8 cellular contexts compared by ENCODE assay signal in the genomic region with DNA sequence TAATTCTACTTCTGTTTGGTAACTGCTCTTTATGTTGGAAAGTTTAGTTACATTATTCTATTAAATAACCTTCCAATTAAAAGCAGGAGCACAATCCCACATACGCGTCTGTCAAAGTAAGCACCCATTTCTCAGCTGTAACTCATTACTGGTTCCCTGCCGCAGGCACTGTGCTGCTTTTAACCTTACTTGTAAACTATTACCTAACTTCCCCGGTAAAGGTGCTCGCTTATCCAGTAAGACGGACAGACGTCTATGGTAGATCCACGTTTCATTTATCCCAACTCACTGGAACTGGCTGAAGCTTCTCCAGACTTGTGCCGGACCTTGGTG. TPM values are rescaled to one million over a fixed set of nuclear protein-coding genes. Genes with fewer than 3 reads are reported as not detected.
DNase-seq lines count a peak whose midpoint lies in the region; ATAC-seq, FAIRE-seq and TF ChIP-seq lines count a peak whose summit lies in the region.

No MANE protein-coding gene starts in this region.

- H3K27me3 Mint-ChIP-seq in brain (peaks cover 28% of the 10 kb centered on the region), mesothelial cell of epicardium (ENCODE audit: low read depth) (peaks cover 51% of the 10 kb centered on the region)

- H3K27me3 ChIP-seq in A673 (replicated peaks; ENCODE audit: insufficient read depth, low read depth, low read length, poor library complexity): peaks cover 54% of the 10 kb centered on the region

- no peak for TF ChIP-seq POLR2A in H54 (IDR thresholded peaks at IDR 0.05; ENCODE audit: low read depth, low read length)

- H3K27ac ChIP-seq in A673 (ENCODE audit: low read depth, low read length, poor library complexity, severe bottlenecking): no peak overlapping the region

- intact Hi-C loops in A673 (cut with micrococcal nuclease; ENCODE audit: unreplicated experiment): no loop called here

- H3K36me3 Mint-ChIP-seq in brain (no peaks in the 10 kb centered on the region), mesothelial cell of epicardium (no peaks in the 10 kb centered on the region)

- H3K4me3 Mint-ChIP-seq in brain (peak overlapping the region; percentile 90 to 97 (median 93)), mesothelial cell of epicardium (peak overlapping the region; percentile 79)

- peak overlapping the region; percentile 45 for H3K4me3 ChIP-seq in A673 (ENCODE audit: low read depth, low read length, poor library complexity, severe bottlenecking)

- CTCF ChIA-PET in A673 (lab: Charles Lee): no interaction called here

- no TSS peak for BruUV-seq in A673 (replicated peaks; lab: Mats Ljungman, UMichigan)

- H3K36me3 ChIP-seq in A673 (ENCODE audit: insufficient read depth, low read length, poor library complexity, severe bottlenecking): no peaks in the 10 kb centered on the region

- peaks cover 23% of the 10 kb centered on the region for H3K4me1 Mint-ChIP-seq in brain
- H3K4me1 Mint-ChIP-seq in mesothelial cell of epicardium: peaks cover 4% of the 10 kb centered on the region

- FAIRE-seq in H54 (lab: Jason Lieb, UNC): no peak

- POLR2A ChIA-PET in A673 (lab: Charles Lee; ENCODE audit: low non-redundant PET): interaction anchor here (0.7 kb wide), 1 partner anchor 131 kb away, joined by 7 read pairs; no protein-coding TSS in a partner anchor

- H3K27ac Mint-ChIP-seq in brain (peak overlapping the region in 4 of 5 experiments; percentile 35 to 81 (median 72)), mesothelial cell of epicardium (no peak overlapping the region)

- peaks cover 0 to 8% (median 3%) of the 10 kb centered on the region in 5 experiments for H3K9me3 Mint-ChIP-seq in brain
- no peaks in the 10 kb centered on the region for H3K9me3 Mint-ChIP-seq in mesothelial cell of epicardium

- ATAC-seq in GM19324 (IDR thresholded peaks at IDR 0.05; ENCODE audit: low FRiP score, unreplicated experiment) (peak; percentile 14), HG03460 (IDR thresholded peaks at IDR 0.05; ENCODE audit: unreplicated experiment) (peak; percentile 5)

- no peaks in the 10 kb centered on the region for H3K9me3 ChIP-seq in A673 (ENCODE audit: low read depth, low read length, poor library complexity, severe bottlenecking)

- no peaks in the 10 kb centered on the region for H3K4me1 ChIP-seq in A673 (ENCODE audit: insufficient read depth, low read length, poor library complexity, severe bottlenecking)

- DNase-seq in A673 (ENCODE audit: low spot score) (no peak), mesothelial cell of epicardium (ENCODE audit: low spot score in 2 of 2, unreplicated experiment in 2 of 2) (no peak), kidney tubule cell (ENCODE audit: low spot score) (no peak), H54 (ENCODE audit: insufficient read length, low spot score) (no peak), UCSD-AML1 (lab: John Stamatoyannopoulos, UW; ENCODE audit: unreplicated experiment) (no peak)

- no peak for TF ChIP-seq CTCF in A673 (conservative IDR thresholded peaks at IDR 0.05; ENCODE audit: low read depth, low read length)
- no peak for TF ChIP-seq CTCF in brain (conservative IDR thresholded peaks at IDR 0.05)
- TF ChIP-seq CTCF in mesothelial cell of epicardium (IDR thresholded peaks at IDR 0.05; ENCODE audit: unreplicated experiment): no peak

RNA-seq across cellular contexts. Expression of a gene that starts 0.5 kb away (rescaled TPM):
- 0.31 and 0.34 TPM in 2 replicates for total RNA-seq in A673 (2021)
- 8.2 TPM for polyA plus RNA-seq in brain (ENCODE audit: insufficient read depth, low read depth, low replicate concordance)
- 4.8 to 5.2 TPM (median 5.1 TPM) in 3 replicates for total RNA-seq in mesothelial cell of epicardium

RNA-seq across cellular contexts. Expression of a gene that starts 41.5 kb away (rescaled TPM):
- not detected in 2 replicates for total RNA-seq in A673 (2021)
- 3.1 TPM for polyA plus RNA-seq in brain (ENCODE audit: insufficient read depth, low read depth, low replicate concordance)
- total RNA-seq in mesothelial cell of epicardium: 7.4 to 8.7 TPM (median 7.7 TPM) in 3 replicates
